In genomic region chr1:226135059-226135651, GRCh38 we compare ENCODE assay signal across 9 cellular contexts. TPM values are rescaled to one million over a fixed set of nuclear protein-coding genes. Genes with fewer than 3 reads are reported as not detected.
DNase-seq lines count a peak whose midpoint lies in the region; ATAC-seq and TF ChIP-seq lines count a peak whose summit lies in the region.
"Had no signal": no experiment of that assay in that cellular context is flagged by ENCODE, and none has a peak within 500 bp of the region (broad histone marks: within the 10 kb centered on the region; RNA-seq: fewer than 3 reads in every experiment).

No MANE protein-coding gene starts in this region.

- H3K4me3 ChIP-seq in endodermal cell (ENCODE audit: low read length): no peak overlapping the region
- no peak overlapping the region for H3K4me3 ChIP-seq in WERI-Rb-1 (ENCODE audit: low read depth, low read length)

- no peak for ATAC-seq in naive B cell (ENCODE audit: low read depth in 2 of 2)
- no peak for ATAC-seq in HG02763 (IDR thresholded peaks at IDR 0.05; ENCODE audit: unreplicated experiment)

- H3K9me3 Mint-ChIP-seq in endodermal cell: peaks cover 5% of the 10 kb centered on the region
- H3K9me3 Mint-ChIP-seq in naive B cell: peaks cover 0 to 7% (median 3%) of the 10 kb centered on the region in 7 donors
- H3K9me3 Mint-ChIP-seq: activated naive CD4-positive, alpha-beta T cell treated with anti-CD3 and anti-CD28 coated beads, Interleukin-2, amount 50 U/mL, for 24 hours had no signal

- H3K27ac ChIP-seq in endodermal cell (ENCODE audit: low read depth, low read length) (no peak overlapping the region), WERI-Rb-1 (no peak overlapping the region)

- H3K27me3 ChIP-seq in endodermal cell (ENCODE audit: control insufficient read depth, insufficient read depth, low read length, poor library complexity, severe bottlenecking) (no peaks in the 10 kb centered on the region), WERI-Rb-1 (ENCODE audit: insufficient read depth, low read depth, severe bottlenecking) (no peaks in the 10 kb centered on the region)

- DNase-seq in DMS53 (lab: John Stamatoyannopoulos, UW) (peak; percentile 90), NCI-H446 treated with DMSO at 0.1 percent for 48 hours (lab: John Stamatoyannopoulos, UW) (peak; percentile 68), endodermal cell (peak; percentile 46), naive B cell (no peak), WERI-Rb-1 (no peak)
- no peak for DNase-seq in NK-92 treated with Interleukin-12 subunit alpha and Interleukin-12 subunit beta, amount 100 ng/mL, for 24 hours (lab: John Stamatoyannopoulos, UW)
- no peak for DNase-seq in stimulated activated CD4-positive, alpha-beta T cell treated with anti-CD3 and anti-CD28 coated beads, Interleukin-4, amount 100 ng/mL, for 1 hour

- H3K4me1 Mint-ChIP-seq in endodermal cell (peaks cover 28% of the 10 kb centered on the region), naive B cell (peaks cover 45 to 62% (median 61%) of the 10 kb centered on the region in 3 donors)
- H3K4me1 Mint-ChIP-seq: activated naive CD4-positive, alpha-beta T cell treated with anti-CD3 and anti-CD28 coated beads, Interleukin-2, amount 50 U/mL, for 24 hours had no signal

- no peaks in the 10 kb centered on the region for H3K36me3 Mint-ChIP-seq in endodermal cell (ENCODE audit: low read depth)
- no peaks in the 10 kb centered on the region for H3K36me3 Mint-ChIP-seq in naive B cell
- H3K36me3 Mint-ChIP-seq: activated naive CD4-positive, alpha-beta T cell treated with anti-CD3 and anti-CD28 coated beads, Interleukin-2, amount 50 U/mL, for 24 hours had no signal

- H3K36me3 ChIP-seq in endodermal cell (ENCODE audit: control insufficient read depth, insufficient read depth, low read length) (no peaks in the 10 kb centered on the region), WERI-Rb-1 (no peaks in the 10 kb centered on the region)

- no peak overlapping the region for H3K9ac ChIP-seq in endodermal cell (ENCODE audit: extremely low read depth, low read length, poor library complexity, severe bottlenecking)

- no peak overlapping the region for H3K4me3 Mint-ChIP-seq in endodermal cell
- H3K4me3 Mint-ChIP-seq in naive B cell: peak overlapping the region in 5 of 8 donors; percentile 37 to 79 (median 57)
- H3K4me3 Mint-ChIP-seq: activated naive CD4-positive, alpha-beta T cell treated with anti-CD3 and anti-CD28 coated beads, Interleukin-2, amount 50 U/mL, for 24 hours had no signal

- H3K27ac Mint-ChIP-seq in endodermal cell: no peak overlapping the region
- H3K27ac Mint-ChIP-seq in naive B cell: peak overlapping the region in 5 of 6 donors; percentile 52 to 92 (median 81)

- WGBS in endodermal cell (ENCODE audit: insufficient coverage in 1 of 2, insufficient read length in 1 of 2), 2 experiments: 88 to 91% methylated on average over 12 to 21 of the region's 21 CpGs

- H3K27me3 Mint-ChIP-seq in endodermal cell (ENCODE audit: insufficient read depth) (no peaks in the 10 kb centered on the region), naive B cell (no peaks in the 10 kb centered on the region)
- H3K27me3 Mint-ChIP-seq: activated naive CD4-positive, alpha-beta T cell treated with anti-CD3 and anti-CD28 coated beads, Interleukin-2, amount 50 U/mL, for 24 hours had no signal

- peaks cover 10% of the 10 kb centered on the region for H3K4me1 ChIP-seq in endodermal cell (ENCODE audit: control insufficient read depth, insufficient read depth, low read length)

- TF ChIP-seq CTCF in endodermal cell (conservative IDR thresholded peaks at IDR 0.05): no peak
- TF ChIP-seq CTCF in WERI-Rb-1 (IDR thresholded peaks at IDR 0.05; ENCODE audit: low read depth, low read length): no peak

- H3K9me3 ChIP-seq in endodermal cell (ENCODE audit: control insufficient read depth, low read length) (no peaks in the 10 kb centered on the region), WERI-Rb-1 (ENCODE audit: severe bottlenecking) (no peaks in the 10 kb centered on the region)

RNA-seq across cellular contexts. Expression of gene ACBD3, which starts 51.4 kb away (rescaled TPM):
- total RNA-seq in endodermal cell: 10 to 100 TPM; 34.8 to 48.0 TPM
- 22.3 TPM for polyA plus RNA-seq in endodermal cell (2013, experiment 1 of 2)
- 24.1 TPM for polyA plus RNA-seq in endodermal cell (2013, experiment 2 of 2)
- 10 to 100 TPM; 38.5 to 88.1 (median 55.0) TPM for polyA plus RNA-seq in naive B cell (ENCODE audit: low read depth in 6 of 6)

Comparison
In these comparisons a context has a peak if more than half of its experiments do, and no peak if none do; other contexts are left out.
1. DNase-seq: peak in DMS53 (single experiment), NCI-H446 treated with DMSO at 0.1 percent for 48 hours (single experiment) and endodermal cell (single experiment); none in naive B cell (single experiment), WERI-Rb-1 (single experiment), NK-92 treated with Interleukin-12 subunit alpha and Interleukin-12 subunit beta, amount 100 ng/mL, for 24 hours (single experiment) and stimulated activated CD4-positive, alpha-beta T cell treated with anti-CD3 and anti-CD28 coated beads, Interleukin-4, amount 100 ng/mL, for 1 hour (single experiment).